ENCODE assay signal across 9 cellular contexts in genomic region chr3:129576514-129577345, GRCh38. TPM values are rescaled to one million over a fixed set of nuclear protein-coding genes. Genes with fewer than 3 reads are reported as not detected.
A peak's percentile ranks its signal among the peaks of the same experiment; 100 is the strongest.
DNase-seq lines count a peak whose midpoint lies in the region; ATAC-seq, FAIRE-seq and TF ChIP-seq lines count a peak whose summit lies in the region.
"Had no signal": no experiment of that assay in that cellular context is flagged by ENCODE, and none has a peak within 500 bp of the region (broad histone marks: within the 10 kb centered on the region; RNA-seq: fewer than 3 reads in every experiment).

No MANE protein-coding gene starts in this region.

- no peak overlapping the region for H2BK15ac ChIP-seq in H9 (ENCODE audit: low read depth, low read length)

- H3K27me3 Mint-ChIP-seq in activated naive CD8-positive, alpha-beta T cell treated with anti-CD3 and anti-CD28 coated beads for 36 hours: no peaks in the 10 kb centered on the region
- peaks cover 0 to 2% (median 0%) of the 10 kb centered on the region in 5 donors for H3K27me3 Mint-ChIP-seq in naive thymus-derived CD8-positive, alpha-beta T cell
- H3K27me3 Mint-ChIP-seq in H9 (ENCODE audit: low read depth): no peaks in the 10 kb centered on the region

- no CpG with 5 or more reads among the region's 18 CpGs for WGBS in H9 (ENCODE audit: extremely low coverage, insufficient read length, low lambda C conversion rate)

- H2BK120ac ChIP-seq in H9 (ENCODE audit: low read depth, low read length, poor library complexity, severe bottlenecking): no peak overlapping the region

- H4K5ac ChIP-seq in H9 (ENCODE audit: insufficient read length, low read depth, low read length): no peak overlapping the region

- DNase-seq in GM12891 (ENCODE audit: insufficient read length, low spot score) (peak; percentile 58), Peyer's patch (peak in 2 of 3 donors; percentile 95), OCI-M2 (lab: John Stamatoyannopoulos, UW; ENCODE audit: unreplicated experiment) (no peak), OCI-M1 (lab: John Stamatoyannopoulos, UW) (no peak), H9 (no peak)
- DNase-seq in activated naive CD8-positive, alpha-beta T cell treated with anti-CD3 and anti-CD28 coated beads for 36 hours: peak; percentile 28
- peak; percentile 21 to 87 (median 77) for DNase-seq in naive thymus-derived CD8-positive, alpha-beta T cell

- H2AFZ ChIP-seq in H9 (ENCODE audit: low read length): no peak overlapping the region

- no peaks in the 10 kb centered on the region for H3K79me1 ChIP-seq in H9 (ENCODE audit: insufficient read depth, low read depth, low read length, poor library complexity, severe bottlenecking)

- H3T11ph ChIP-seq in H9 (ENCODE audit: low read length): no peak overlapping the region

- no peak overlapping the region for H3K23ac ChIP-seq in H9 (ENCODE audit: insufficient read length, low read depth, low read length)

- H3K4me3 ChIP-seq in Peyer's patch: peak overlapping the region in 1 of 4 donors; percentile 20

- no peak overlapping the region for H2BK12ac ChIP-seq in H9 (ENCODE audit: insufficient read length, low read depth, low read length)

- H3K27me3 ChIP-seq in Peyer's patch (no peaks in the 10 kb centered on the region), H9 (ENCODE audit: insufficient read depth, low read length) (no peaks in the 10 kb centered on the region)

- POLR2A ChIA-PET in naive thymus-derived CD8-positive, alpha-beta T cell (lab: Charles Lee): interaction anchor here (0.8 to 4.1 kb wide), 12 partner anchors 10 to 535 kb away, joined by 3 to 42 read pairs (median 7); partner anchors contain the start of genes IFT122, MBD4, PLXND1 and TMCC1

- peaks cover 16% of the 10 kb centered on the region for H3K4me1 Mint-ChIP-seq in activated naive CD8-positive, alpha-beta T cell treated with anti-CD3 and anti-CD28 coated beads for 36 hours
- peaks cover 25 to 52% (median 40%) of the 10 kb centered on the region in 4 donors for H3K4me1 Mint-ChIP-seq in naive thymus-derived CD8-positive, alpha-beta T cell
- peaks cover 17 to 20% of the 10 kb centered on the region in 2 experiments for H3K4me1 Mint-ChIP-seq in H9

- no peaks in the 10 kb centered on the region for H4K20me1 ChIP-seq in H9 (ENCODE audit: control insufficient read depth, insufficient read depth, insufficient read length)

- H3K4me3 Mint-ChIP-seq in activated naive CD8-positive, alpha-beta T cell treated with anti-CD3 and anti-CD28 coated beads for 36 hours: no peak overlapping the region
- H3K4me3 Mint-ChIP-seq in naive thymus-derived CD8-positive, alpha-beta T cell: peak overlapping the region in 9 of 10 donors; percentile 55 to 78 (median 66)
- no peak overlapping the region for H3K4me3 Mint-ChIP-seq in H9

- ATAC-seq in HG03175 (IDR thresholded peaks at IDR 0.05; ENCODE audit: unreplicated experiment): peak; percentile 64
- ATAC-seq in naive thymus-derived CD8-positive, alpha-beta T cell: peak; percentile 88 to 92

- H3K9me3 ChIP-seq in Peyer's patch (no peaks in the 10 kb centered on the region), H9 (ENCODE audit: control insufficient read depth, low read depth, low read length) (no peaks in the 10 kb centered on the region)

- no peaks in the 10 kb centered on the region for H3K79me2 ChIP-seq in H9 (ENCODE audit: insufficient read depth, low read length)

- no peak overlapping the region for H2BK5ac ChIP-seq in H9 (ENCODE audit: insufficient read length, low read length)

- H3K4ac ChIP-seq in H9 (ENCODE audit: low read depth, low read length): no peak overlapping the region

- H3K18ac ChIP-seq in H9 (ENCODE audit: insufficient read length, low read depth, low read length): no peak overlapping the region

- H4K91ac ChIP-seq in H9 (ENCODE audit: insufficient read length, low read depth, low read length): no peak overlapping the region

- H2AK5ac ChIP-seq in H9 (ENCODE audit: insufficient read length, low read length): no peak overlapping the region

- H3K36me3 Mint-ChIP-seq in activated naive CD8-positive, alpha-beta T cell treated with anti-CD3 and anti-CD28 coated beads for 36 hours: no peaks in the 10 kb centered on the region
- H3K36me3 Mint-ChIP-seq in naive thymus-derived CD8-positive, alpha-beta T cell: no peaks in the 10 kb centered on the region
- H3K36me3 Mint-ChIP-seq in H9 (ENCODE audit: insufficient read depth in 1 of 3, low read depth in 3 of 3): peaks cover 0 to 4% (median 2%) of the 10 kb centered on the region in 3 experiments; a peak in 1 of 7 replicates

- H3K9me3 Mint-ChIP-seq in activated naive CD8-positive, alpha-beta T cell treated with anti-CD3 and anti-CD28 coated beads for 36 hours: no peaks in the 10 kb centered on the region
- no peaks in the 10 kb centered on the region for H3K9me3 Mint-ChIP-seq in naive thymus-derived CD8-positive, alpha-beta T cell
- no peaks in the 10 kb centered on the region for H3K9me3 Mint-ChIP-seq in H9

- H3K9ac ChIP-seq in H9 (ENCODE audit: extremely low read depth, insufficient read length, low read length): no peak overlapping the region

- H3K27ac ChIP-seq in Peyer's patch: peak overlapping the region; percentile 65 to 92 (median 86)
- H3K27ac ChIP-seq in H9 (ENCODE audit: insufficient read length, low read depth, low read length): no peak overlapping the region

- no peak overlapping the region for H2BK20ac ChIP-seq in H9 (ENCODE audit: low read depth, low read length, poor library complexity, severe bottlenecking)

- H3K56ac ChIP-seq in H9 (ENCODE audit: insufficient read length, low read depth, low read length): no peak overlapping the region

- H4K8ac ChIP-seq in H9 (replicated peaks; ENCODE audit: insufficient read length, low read depth, low read length): no peak overlapping the region

- H3K4me1 ChIP-seq in Peyer's patch (peaks cover 0 to 36% (median 23%) of the 10 kb centered on the region in 4 donors), H9 (ENCODE audit: insufficient read depth, low read length) (no peaks in the 10 kb centered on the region)

- peak; percentile 79 for FAIRE-seq in GM12891 (lab: Jason Lieb, UNC)

- no peaks in the 10 kb centered on the region for H3K23me2 ChIP-seq in H9 (ENCODE audit: insufficient read length, low read depth, low read length, poor library complexity, severe bottlenecking)

- H3K27ac Mint-ChIP-seq in activated naive CD8-positive, alpha-beta T cell treated with anti-CD3 and anti-CD28 coated beads for 36 hours: peak overlapping the region; percentile 66
- H3K27ac Mint-ChIP-seq in naive thymus-derived CD8-positive, alpha-beta T cell: peak overlapping the region; percentile 91 to 97 (median 94)
- H3K27ac Mint-ChIP-seq in H9: no peak overlapping the region; a peak in 1 of 7 replicates

- TF ChIP-seq POLR2A in GM12891 (IDR thresholded peaks at IDR 0.05; ENCODE audit: low read depth, low read length) (no peak), Peyer's patch (IDR thresholded peaks at IDR 0.05) (no peak)

- no peak overlapping the region for H3K14ac ChIP-seq in H9 (ENCODE audit: insufficient read depth, low read length)

- no peak overlapping the region for H3K4me2 ChIP-seq in H9 (ENCODE audit: insufficient read depth, insufficient read length, low read length)

- peaks cover 0 to 15% (median 0%) of the 10 kb centered on the region in 3 donors for H3K36me3 ChIP-seq in Peyer's patch

- no peak for TF ChIP-seq CTCF in Peyer's patch (IDR thresholded peaks at IDR 0.05)
- no peak for TF ChIP-seq CTCF in H9 (conservative IDR thresholded peaks at IDR 0.05)

TF ChIP-seq in GM12891, 5 proteins besides CTCF, POLR2A, EP300 and RAD21:
- TF ChIP-seq TAF1 (IDR thresholded peaks at IDR 0.05; ENCODE audit: low read depth, low read length): no peak
- TF ChIP-seq POLR2AphosphoS5 (IDR thresholded peaks at IDR 0.05; ENCODE audit: low read depth, low read length): no peak
- TF ChIP-seq SPI1 (IDR thresholded peaks at IDR 0.05; ENCODE audit: low read depth, low read length): no peak
TF ChIP-seq in GM12891: peak in this region for 0.

RNA-seq across cellular contexts. Expression of gene PLXND1, which starts 29.7 kb away (rescaled TPM):
- polyA plus RNA-seq in GM12891 (2012; ENCODE audit: low read depth, missing spikeins): 0.63 TPM
- total RNA-seq in Peyer's patch (100 to 1,000 TPM in 1 of 4 donors, 10 to 100 TPM in 3; 13.1 to 305 (median 48.2) TPM), H9 (2021) (48.4 and 50.9 TPM in 2 replicates)
- 1 to 10 TPM; 1.5 to 1.6 TPM for total RNA-seq in activated naive CD8-positive, alpha-beta T cell treated with anti-CD3 and anti-CD28 coated beads for 36 hours
- total RNA-seq in naive thymus-derived CD8-positive, alpha-beta T cell: 10 to 100 TPM in 1 of 2 experiments, 1 to 10 TPM in 1; 7.4 to 11.3 TPM
- polyA plus RNA-seq in naive thymus-derived CD8-positive, alpha-beta T cell: 1 to 10 TPM in 1 of 3 donors, under 1 TPM in 2; 0.25 to 1.2 (median 0.30) TPM

RNA-seq across cellular contexts. Expression of gene H1-8, which starts 33.8 kb away (rescaled TPM):
- not detected for polyA plus RNA-seq in GM12891 (2012; ENCODE audit: low read depth, missing spikeins)
- total RNA-seq in Peyer's patch: not detected
- total RNA-seq in activated naive CD8-positive, alpha-beta T cell treated with anti-CD3 and anti-CD28 coated beads for 36 hours: not detected
- not detected for total RNA-seq in naive thymus-derived CD8-positive, alpha-beta T cell
- not detected for polyA plus RNA-seq in naive thymus-derived CD8-positive, alpha-beta T cell
- not detected in 2 replicates for total RNA-seq in H9 (2021)
- total RNA-seq: glomerular endothelial cell had no signal

RNA-seq across cellular contexts. Expression of gene RHO, which starts 48.3 kb away (rescaled TPM):
- polyA plus RNA-seq in GM12891 (2012; ENCODE audit: low read depth, missing spikeins): not detected
- total RNA-seq in Peyer's patch (not detected), H9 (2021) (not detected in 2 replicates)
- total RNA-seq in activated naive CD8-positive, alpha-beta T cell treated with anti-CD3 and anti-CD28 coated beads for 36 hours: not detected
- total RNA-seq in naive thymus-derived CD8-positive, alpha-beta T cell: under 1 TPM in 1 of 2 experiments, not detected in 1; 0.13 TPM
- not detected for polyA plus RNA-seq in naive thymus-derived CD8-positive, alpha-beta T cell
- total RNA-seq: glomerular endothelial cell had no signal

Comparison
In these comparisons a context has a peak if more than half of its experiments do, and no peak if none do; other contexts are left out.
1. DNase-seq: peak in GM12891 (single experiment), Peyer's patch (2 of 3), activated naive CD8-positive, alpha-beta T cell treated with anti-CD3 and anti-CD28 coated beads for 36 hours (single experiment) and naive thymus-derived CD8-positive, alpha-beta T cell (10 of 10); none in OCI-M2 (single experiment), OCI-M1 (single experiment) and H9 (single experiment).
2. H3K27ac Mint-ChIP-seq: peak in activated naive CD8-positive, alpha-beta T cell treated with anti-CD3 and anti-CD28 coated beads for 36 hours (single experiment) and naive thymus-derived CD8-positive, alpha-beta T cell (10 of 10); none in H9 (0 of 3).
3. H3K4me3 Mint-ChIP-seq: peak in naive thymus-derived CD8-positive, alpha-beta T cell (9 of 10); none in activated naive CD8-positive, alpha-beta T cell treated with anti-CD3 and anti-CD28 coated beads for 36 hours (single experiment) and H9 (0 of 2).